In the genomic region with DNA sequence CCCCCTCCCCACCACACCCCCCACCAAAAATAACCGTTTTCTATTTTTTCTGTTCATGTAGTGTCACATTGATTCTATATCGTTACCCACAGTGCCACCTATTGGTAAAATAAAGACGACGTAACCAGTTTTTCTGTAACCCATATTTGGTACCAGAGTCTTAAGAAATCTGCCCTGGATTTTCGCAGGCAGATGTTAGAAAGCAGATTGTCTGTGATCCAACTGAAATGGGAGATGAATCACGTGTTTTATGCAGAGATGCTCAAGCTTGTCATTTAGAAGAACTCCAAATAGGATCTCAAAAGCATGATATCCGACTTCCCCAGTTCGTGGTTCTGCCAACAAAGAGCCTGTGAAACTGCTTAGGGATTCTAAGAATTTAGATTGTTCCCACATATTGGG, we compare ENCODE assay signal across 8 cellular contexts.
DNase-seq lines count a peak whose midpoint lies in the region; ATAC-seq and TF ChIP-seq lines count a peak whose summit lies in the region.

No MANE protein-coding gene starts in this region.

- H3K36me3 ChIP-seq in NT2/D1 (ENCODE audit: insufficient read depth, insufficient read length, low read length) = no peaks in the 10 kb centered on the region
- H3K36me3 ChIP-seq in mucosa of descending colon (ENCODE audit: low read depth) = no peaks in the 10 kb centered on the region

- TF ChIP-seq CTCF in epithelial cell of esophagus (IDR thresholded peaks at IDR 0.05; ENCODE audit: insufficient read depth, low read depth, low read length, missing control alignments) (peak; percentile 58), mucosa of descending colon (IDR thresholded peaks at IDR 0.05) (no peak)

- H3K4me3 ChIP-seq in NT2/D1 (ENCODE audit: insufficient read length, low read depth) (no peak overlapping the region), epithelial cell of esophagus (ENCODE audit: low read length) (no peak overlapping the region), mucosa of descending colon (no peak overlapping the region)

- DNase-seq in SHP77 (lab: John Stamatoyannopoulos, UW) = peak; percentile 9 to 27
- no peak for DNase-seq in SHP77 treated with DMSO at 0.1 percent for 48 hours (lab: John Stamatoyannopoulos, UW)
- DNase-seq in NT2/D1 (ENCODE audit: low read depth, low spot score) = peak; percentile 11
- DNase-seq in epithelial cell of esophagus (ENCODE audit: low read depth) = peak; percentile 55
- peak in 1 of 3 donors; percentile 35 for DNase-seq in mucosa of descending colon
- DNase-seq in NK-92 (lab: John Stamatoyannopoulos, UW; ENCODE audit: unreplicated experiment) = no peak

- intact Hi-C loops in mucosa of descending colon (cut with DNase I, micrococcal nuclease) = no loop called here

- H3K9ac ChIP-seq in NT2/D1 (ENCODE audit: insufficient read length, low read depth) = no peak overlapping the region

- no peaks in the 10 kb centered on the region for H3K9me3 ChIP-seq in NT2/D1 (ENCODE audit: insufficient read depth, low read length)
- no peaks in the 10 kb centered on the region for H3K9me3 ChIP-seq in mucosa of descending colon

- H3K27me3 ChIP-seq in NT2/D1 (ENCODE audit: insufficient read depth, insufficient read length) = no peaks in the 10 kb centered on the region

- ATAC-seq in HG02938 (IDR thresholded peaks at IDR 0.05; ENCODE audit: unreplicated experiment) (peak; percentile 71), mucosa of descending colon (peak; percentile 63), HG03108 (IDR thresholded peaks at IDR 0.05; ENCODE audit: unreplicated experiment) (no peak)

- no peaks in the 10 kb centered on the region for H3K4me1 ChIP-seq in NT2/D1 (ENCODE audit: insufficient read depth, insufficient read length)
- H3K4me1 ChIP-seq in mucosa of descending colon (ENCODE audit: low read depth) = no peaks in the 10 kb centered on the region

Comparison
In these comparisons a context has a peak if more than half of its experiments do, and no peak if none do; other contexts are left out.
1. DNase-seq: peak in SHP77 (2 of 2), NT2/D1 (single experiment) and epithelial cell of esophagus (single experiment); none in SHP77 treated with DMSO at 0.1 percent for 48 hours (single experiment) and NK-92 (single experiment).